Comparison of ENCODE assay signal across 9 cellular contexts in genomic region chr21:44083631-44084291, GRCh38. TPM values are rescaled to one million over a fixed set of nuclear protein-coding genes. Genes with fewer than 3 reads are reported as not detected.
DNase-seq lines count a peak whose midpoint lies in the region; ATAC-seq and TF ChIP-seq lines count a peak whose summit lies in the region.
"Had no signal": no experiment of that assay in that cellular context is flagged by ENCODE, and none has a peak within 500 bp of the region (broad histone marks: within the 10 kb centered on the region; RNA-seq: fewer than 3 reads in every experiment).

No MANE protein-coding gene starts in this region.

- H3K27ac Mint-ChIP-seq in activated T-helper 1 cell treated with anti-CD3 and anti-CD28 coated beads, Interleukin-12 subunit alpha, Interleukin-12 subunit beta, Interleukin-2, Interleukin-4 antibody, amounts not matched to agents 30 ng/mL and 10 ng/mL and 1 ng/mL, durations not matched to agents 14 hours and 24 hours and 36 hours: peak overlapping the region; percentile 98

- peaks cover 0 to 81% (median 0%) of the 10 kb centered on the region in 3 donors for H3K36me3 ChIP-seq in Peyer's patch

- peaks cover 89% of the 10 kb centered on the region for H3K4me1 Mint-ChIP-seq in activated T-helper 1 cell treated with anti-CD3 and anti-CD28 coated beads, Interleukin-12 subunit alpha, Interleukin-12 subunit beta, Interleukin-2, Interleukin-4 antibody, amounts not matched to agents 30 ng/mL and 10 ng/mL and 1 ng/mL, durations not matched to agents 14 hours and 24 hours and 36 hours (ENCODE audit: low read depth)

- TF ChIP-seq POLR2A in Peyer's patch (IDR thresholded peaks at IDR 0.05): no peak

- intact Hi-C loops in activated T-helper 1 cell treated with anti-CD3 and anti-CD28 coated beads, Interleukin-12 subunit alpha, Interleukin-12 subunit beta, Interleukin-2, Interleukin-4 antibody, amounts not matched to agents 30 ng/mL and 10 ng/mL and 1 ng/mL, durations not matched to agents 14 hours and 24 hours and 36 hours (cut with micrococcal nuclease): loop anchor here (1.0 to 2.0 kb wide), 3 partner anchors 18 to 70 kb away; no protein-coding TSS in a partner anchor

- no peaks in the 10 kb centered on the region for H3K9me3 Mint-ChIP-seq in activated T-helper 1 cell treated with anti-CD3 and anti-CD28 coated beads, Interleukin-12 subunit alpha, Interleukin-12 subunit beta, Interleukin-2, Interleukin-4 antibody, amounts not matched to agents 30 ng/mL and 10 ng/mL and 1 ng/mL, durations not matched to agents 14 hours and 24 hours and 36 hours

- TF ChIP-seq CTCF in Peyer's patch (IDR thresholded peaks at IDR 0.05): no peak

- ATAC-seq in GM21825 (IDR thresholded peaks at IDR 0.05; ENCODE audit: unreplicated experiment) (no peak), GM19455 (IDR thresholded peaks at IDR 0.05; ENCODE audit: unreplicated experiment) (no peak)

- H3K27me3 Mint-ChIP-seq in activated T-helper 1 cell treated with anti-CD3 and anti-CD28 coated beads, Interleukin-12 subunit alpha, Interleukin-12 subunit beta, Interleukin-2, Interleukin-4 antibody, amounts not matched to agents 30 ng/mL and 10 ng/mL and 1 ng/mL, durations not matched to agents 14 hours and 24 hours and 36 hours (ENCODE audit: insufficient read depth): no peaks in the 10 kb centered on the region

- DNase-seq in Peyer's patch: peak in 2 of 3 donors; percentile 62 to 84
- DNase-seq in activated T-helper 1 cell treated with anti-CD3 and anti-CD28 coated beads, Interleukin-12 subunit alpha, Interleukin-12 subunit beta, Interleukin-2, Interleukin-4 antibody, amounts not matched to agents 30 ng/mL and 10 ng/mL and 1 ng/mL, durations not matched to agents 14 hours and 24 hours and 36 hours (ENCODE audit: low spot score): peak; percentile 71
- peak; percentile 36 for DNase-seq in glomerular endothelial cell (ENCODE audit: extremely low read depth, low read depth, low spot score)
- DNase-seq in stimulated activated CD8-positive, alpha-beta memory T cell treated with anti-CD3 and anti-CD28 coated beads, Interleukin-12 subunit alpha, Interleukin-12 subunit beta, amount 100 ng/mL, for 1 hour (ENCODE audit: low read depth): peak; percentile 39
- no peak for DNase-seq in NCI-H2171 treated with DMSO at 0.1 percent for 48 hours (lab: John Stamatoyannopoulos, UW)
- DNase-seq in kidney glomerular epithelial cell (lab: John Stamatoyannopoulos, UW): no peak

- no peaks in the 10 kb centered on the region for H3K9me3 ChIP-seq in Peyer's patch
- H3K9me3 ChIP-seq: neutrophil had no signal

- no peaks in the 10 kb centered on the region for H3K27me3 ChIP-seq in Peyer's patch
- H3K27me3 ChIP-seq: neutrophil had no signal

- H3K36me3 Mint-ChIP-seq in activated T-helper 1 cell treated with anti-CD3 and anti-CD28 coated beads, Interleukin-12 subunit alpha, Interleukin-12 subunit beta, Interleukin-2, Interleukin-4 antibody, amounts not matched to agents 30 ng/mL and 10 ng/mL and 1 ng/mL, durations not matched to agents 14 hours and 24 hours and 36 hours (ENCODE audit: low read depth): peaks cover 80% of the 10 kb centered on the region

- H3K4me3 Mint-ChIP-seq in activated T-helper 1 cell treated with anti-CD3 and anti-CD28 coated beads, Interleukin-12 subunit alpha, Interleukin-12 subunit beta, Interleukin-2, Interleukin-4 antibody, amounts not matched to agents 30 ng/mL and 10 ng/mL and 1 ng/mL, durations not matched to agents 14 hours and 24 hours and 36 hours: peak overlapping the region; percentile 86

- peaks cover 2 to 23% (median 4%) of the 10 kb centered on the region in 4 donors for H3K4me1 ChIP-seq in Peyer's patch

- no peak overlapping the region for H3K4me3 ChIP-seq in Peyer's patch

- H3K27ac ChIP-seq in Peyer's patch: peak overlapping the region; percentile 68 to 89 (median 78)
- H3K27ac ChIP-seq: neutrophil had no signal

RNA-seq across cellular contexts. Expression of gene PWP2, which starts 23.4 kb away (rescaled TPM):
- total RNA-seq in Peyer's patch (10 to 100 TPM in 2 of 4 donors, 1 to 10 TPM in 2; 5.6 to 63.5 (median 10.6) TPM), glomerular endothelial cell (6.1 and 7.2 TPM in 2 replicates)
- total RNA-seq in activated T-helper 1 cell treated with anti-CD3 and anti-CD28 coated beads, Interleukin-12 subunit alpha, Interleukin-12 subunit beta, Interleukin-2, Interleukin-4 antibody, amounts not matched to agents 30 ng/mL and 10 ng/mL and 1 ng/mL, durations not matched to agents 14 hours and 24 hours and 36 hours: 11.9 and 15.1 TPM in 2 replicates

RNA-seq across cellular contexts. Expression of gene GATD3, which starts 49.7 kb away (rescaled TPM):
- total RNA-seq in Peyer's patch (10 to 100 TPM; 16.5 to 42.9 (median 23.0) TPM), glomerular endothelial cell (5.1 and 9.1 TPM in 2 replicates)
- total RNA-seq in activated T-helper 1 cell treated with anti-CD3 and anti-CD28 coated beads, Interleukin-12 subunit alpha, Interleukin-12 subunit beta, Interleukin-2, Interleukin-4 antibody, amounts not matched to agents 30 ng/mL and 10 ng/mL and 1 ng/mL, durations not matched to agents 14 hours and 24 hours and 36 hours: 9.5 and 13.8 TPM in 2 replicates

Comparison
In these comparisons a context has a peak if more than half of its experiments do, and no peak if none do; other contexts are left out.
1. DNase-seq: peak in Peyer's patch (2 of 3), activated T-helper 1 cell treated with anti-CD3 and anti-CD28 coated beads, Interleukin-12 subunit alpha, Interleukin-12 subunit beta, Interleukin-2, Interleukin-4 antibody, amounts not matched to agents 30 ng/mL and 10 ng/mL and 1 ng/mL, durations not matched to agents 14 hours and 24 hours and 36 hours (single experiment), glomerular endothelial cell (single experiment) and stimulated activated CD8-positive, alpha-beta memory T cell treated with anti-CD3 and anti-CD28 coated beads, Interleukin-12 subunit alpha, Interleukin-12 subunit beta, amount 100 ng/mL, for 1 hour (single experiment); none in NCI-H2171 treated with DMSO at 0.1 percent for 48 hours (single experiment) and kidney glomerular epithelial cell (single experiment).